8 cellular contexts compared by ENCODE assay signal in the genomic region with DNA sequence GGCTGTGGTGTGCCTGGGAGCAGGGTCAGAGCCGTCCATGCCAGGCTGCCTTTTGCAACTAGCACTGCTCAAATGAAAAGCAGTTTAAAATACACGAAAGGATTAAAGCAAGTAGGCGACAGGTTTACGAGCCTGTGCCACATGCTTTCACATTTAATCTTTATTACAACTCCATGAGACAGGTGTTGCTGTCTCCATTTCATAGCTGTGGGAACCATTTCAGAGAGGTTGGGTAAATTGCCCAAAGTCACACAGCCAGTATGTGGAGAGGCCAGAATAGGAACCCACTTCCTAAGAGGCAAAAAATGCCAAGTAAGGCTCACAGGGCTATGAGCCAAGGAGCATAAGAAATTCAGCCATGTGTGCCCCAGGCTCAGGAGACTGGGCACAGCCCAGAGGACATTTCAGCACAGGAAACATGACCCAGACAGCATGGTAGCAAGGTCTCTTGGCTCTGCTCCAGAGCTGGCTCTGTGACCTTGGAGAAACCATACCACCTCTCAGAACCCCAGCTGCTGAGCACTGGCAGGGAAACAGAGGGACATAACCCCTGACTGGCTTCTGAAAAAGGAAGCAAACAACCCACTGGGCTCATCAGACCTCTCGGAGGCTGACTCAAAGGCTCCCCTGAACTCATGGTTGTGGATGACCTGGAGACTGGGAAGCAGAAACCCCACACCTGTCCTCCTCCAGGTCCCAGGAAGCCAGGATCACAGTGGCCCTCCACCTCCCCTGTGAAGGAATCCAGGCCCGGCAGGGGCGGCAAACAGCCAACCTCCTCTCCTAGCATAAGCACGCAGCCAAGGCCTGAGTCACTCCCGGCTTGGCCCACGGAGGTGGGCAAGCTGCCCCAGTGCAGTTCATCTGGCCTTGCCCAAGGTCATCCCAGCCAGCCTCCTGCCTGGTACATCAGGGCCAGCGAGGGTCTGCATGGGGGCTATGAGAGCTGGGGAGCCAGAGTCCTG. TPM values are rescaled to one million over a fixed set of nuclear protein-coding genes. Genes with fewer than 3 reads are reported as not detected.
DNase-seq lines count a peak whose midpoint lies in the region; TF ChIP-seq lines count a peak whose summit lies in the region.

No MANE protein-coding gene starts in this region.

- H3F3A ChIP-seq in GM23248 (ENCODE audit: insufficient read depth), result peaks cover 42% of the 10 kb centered on the region

- WGBS in GM23248 (ENCODE audit: low coverage in 1 of 2, low lambda C conversion rate in 2 of 2, missing lambda C conversion rate in 2 of 2), 2 experiments, result 37 to 46% methylated on average over 9 to 11 of the region's 11 CpGs

- no peaks in the 10 kb centered on the region for H3K27me3 ChIP-seq in GM23248 (replicated peaks; ENCODE audit: insufficient read depth)
- H3K27me3 ChIP-seq in right atrium auricular region, result no peaks in the 10 kb centered on the region

- H3K4me3 ChIP-seq in GM23248 (no peak overlapping the region), right atrium auricular region (no peak overlapping the region), skin epidermis (no peak overlapping the region)

- in situ Hi-C loops in GM23248 (cut with MboI), result no loop called here

- no peaks in the 10 kb centered on the region for H4K20me1 ChIP-seq in GM23248 (ENCODE audit: insufficient read depth)

- H3K79me2 ChIP-seq in GM23248 (ENCODE audit: insufficient read depth), result peaks cover 56% of the 10 kb centered on the region

- H2AFZ ChIP-seq in GM23248, result no peak overlapping the region

- H3K27ac ChIP-seq in GM23248, result peak overlapping the region; percentile 97
- peak overlapping the region; percentile 91 to 96 for H3K27ac ChIP-seq in right atrium auricular region
- peak overlapping the region in 14 of 21 experiments; percentile 16 to 87 (median 66) for H3K27ac ChIP-seq in skin epidermis

- H3K4me1 ChIP-seq in GM23248 (ENCODE audit: insufficient read depth) (peaks cover 63% of the 10 kb centered on the region), right atrium auricular region (peaks cover 4 to 69% of the 10 kb centered on the region in 2 donors)

- TF ChIP-seq CTCF in right atrium auricular region (IDR thresholded peaks at IDR 0.05), result no peak

- DNase-seq in GM23248 (peak; percentile 97), astrocyte of the hippocampus (ENCODE audit: low read depth, low spot score) (peak; percentile 96), right atrium auricular region (ENCODE audit: low spot score) (peak; percentile 89), T-helper 9 cell (no peak), Ammon's horn (ENCODE audit: low spot score) (no peak)
- no peak for DNase-seq in activated CD4-positive, alpha-beta T cell treated with anti-CD3 and anti-CD28 coated beads for 48 hours
- no peak for DNase-seq in activated CD4-positive, alpha-beta T cell treated with anti-CD3 and anti-CD28 coated beads for 4 hours

- H3K4me2 ChIP-seq in GM23248 (ENCODE audit: unreplicated experiment), result peak overlapping the region; percentile 63

- no peaks in the 10 kb centered on the region for H3K9me3 ChIP-seq in GM23248 (ENCODE audit: low read depth)
- H3K9me3 ChIP-seq in right atrium auricular region, result no peaks in the 10 kb centered on the region

- H3K9me2 ChIP-seq in GM23248 (ENCODE audit: insufficient read depth), result no peaks in the 10 kb centered on the region

- H3K36me3 ChIP-seq in GM23248 (ENCODE audit: low read depth) (0 out of 2 replicates have a peak, but pooled peaks cover under 1% of the 10 kb centered on the region), right atrium auricular region (peaks cover 3% of the 10 kb centered on the region)

- H3K9ac ChIP-seq in GM23248, result peak overlapping the region; percentile 56

RNA-seq across cellular contexts. Expression of gene MRPS23, which starts 40.3 kb away (rescaled TPM):
- 24.8 and 33.4 TPM in 2 replicates for total RNA-seq in GM23248 (2014; rRNA removed; shearing (Covaris generic))
- 60.5 and 61.1 TPM in 2 replicates for polyA plus RNA-seq in GM23248 (2016; fragmentation: Nextera tagmentation; extraction: Ambion mirVana)
- 10 to 100 TPM; 24.1 to 35.3 TPM for total RNA-seq in right atrium auricular region

Comparison
In these comparisons a context has a peak if more than half of its experiments do, and no peak if none do; other contexts are left out.
1. DNase-seq: peak in GM23248 (single experiment), astrocyte of the hippocampus (single experiment) and right atrium auricular region (single experiment); none in activated CD4-positive, alpha-beta T cell treated with anti-CD3 and anti-CD28 coated beads for 48 hours (single experiment), T-helper 9 cell (single experiment), activated CD4-positive, alpha-beta T cell treated with anti-CD3 and anti-CD28 coated beads for 4 hours (0 of 2) and Ammon's horn (single experiment).
2. Peak in every context shown above with its lines, with median percentiles within 50 percentile points of each other: H3K27ac ChIP-seq.